7 cellular contexts compared by ENCODE assay signal in the genomic region with DNA sequence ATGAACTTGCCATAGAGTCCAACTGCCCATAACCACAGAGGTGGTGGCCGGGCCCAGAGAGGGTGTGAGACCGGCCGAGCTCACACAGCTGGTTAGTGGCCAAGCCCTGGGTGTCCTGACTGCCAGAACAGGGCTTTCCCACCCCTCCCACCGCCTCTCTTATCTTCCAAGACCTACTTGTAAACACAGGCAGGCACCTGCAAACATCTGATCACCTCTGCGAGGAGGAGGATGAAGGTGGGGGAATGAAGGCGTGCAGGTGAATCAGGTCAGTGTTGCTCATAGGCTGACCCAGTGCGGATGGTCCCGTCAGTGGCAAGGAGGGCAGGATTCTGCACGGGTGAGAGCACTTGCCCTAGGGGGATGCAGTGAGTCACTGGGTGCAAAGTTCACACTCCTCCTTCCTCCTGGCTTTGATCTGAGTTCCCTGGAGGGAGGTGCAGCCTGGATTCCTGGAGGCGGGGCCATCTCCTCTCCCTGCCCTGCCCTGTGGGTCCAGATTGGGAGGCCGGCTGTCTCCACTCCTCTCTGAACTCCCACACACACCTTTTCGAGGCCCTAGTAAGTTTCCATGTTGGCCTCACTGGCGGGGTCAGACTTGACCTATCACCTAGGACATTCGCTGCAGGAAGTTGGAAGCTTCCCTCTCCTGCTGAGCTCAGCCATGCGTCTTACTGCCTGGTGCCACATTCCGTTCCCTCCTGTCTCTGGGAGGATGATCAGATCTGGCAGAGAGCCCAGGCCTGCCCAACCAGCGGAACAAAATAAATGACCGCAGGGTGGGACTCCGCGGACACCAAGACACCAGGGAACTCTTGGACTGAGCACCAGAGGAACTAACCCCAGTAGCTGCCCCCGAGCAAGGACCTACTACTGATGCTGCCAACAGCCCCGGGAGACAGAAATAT. TPM values are rescaled to one million over a fixed set of nuclear protein-coding genes. Genes with fewer than 3 reads are reported as not detected.
DNase-seq lines count a peak whose midpoint lies in the region; ATAC-seq and TF ChIP-seq lines count a peak whose summit lies in the region.

No MANE protein-coding gene starts in this region.

- TF ChIP-seq CTCF in adrenal gland (IDR thresholded peaks at IDR 0.05) (no peak), upper lobe of right lung (IDR thresholded peaks at IDR 0.05) (no peak)

- no peaks in the 10 kb centered on the region for H3K9me3 ChIP-seq in adrenal gland (replicated peaks in 1 of 3)
- H3K9me3 ChIP-seq in upper lobe of right lung, result no peaks in the 10 kb centered on the region

- peaks cover 30 to 37% of the 10 kb centered on the region in 2 donors for H3K4me1 ChIP-seq in adrenal gland (replicated peaks in 1 of 2)
- peaks cover 29% of the 10 kb centered on the region for H3K4me1 ChIP-seq in upper lobe of right lung

- H3K36me3 ChIP-seq in adrenal gland (replicated peaks in 1 of 2), result no peaks in the 10 kb centered on the region
- no peaks in the 10 kb centered on the region for H3K36me3 ChIP-seq in upper lobe of right lung

- DNase-seq in HuH-7.5 (ENCODE audit: low spot score) (peak; percentile 73), adrenal gland (peak; percentile 63 to 86 (median 79)), kidney glomerular epithelial cell (lab: John Stamatoyannopoulos, UW) (peak; percentile 92), upper lobe of right lung (peak; percentile 76), NCI-H1105 treated with DMSO at 0.1 percent for 48 hours (lab: John Stamatoyannopoulos, UW) (no peak)

- H3K4me3 ChIP-seq in adrenal gland (no peak overlapping the region), upper lobe of right lung (no peak overlapping the region)

- intact Hi-C loops in adrenal gland (cut with DNase I) (loop anchor here in 1 of 2 donors (5.0 kb wide), 1 partner anchor 192 kb away; no protein-coding TSS in a partner anchor), upper lobe of right lung (cut with DNase I) (no loop called here)

- no peaks in the 10 kb centered on the region for H3K27me3 ChIP-seq in adrenal gland
- H3K27me3 ChIP-seq in upper lobe of right lung, result no peaks in the 10 kb centered on the region

- WGBS in adrenal gland, 4 donors, result 32 to 50% (median 43%) methylated on average over 13 to 22 of the region's 22 CpGs

- ATAC-seq in upper lobe of right lung (peak; percentile 76), GM21526 (IDR thresholded peaks at IDR 0.05; ENCODE audit: low FRiP score, unreplicated experiment) (no peak), GM21390 (IDR thresholded peaks at IDR 0.05; ENCODE audit: unreplicated experiment) (no peak)

- H3K27ac ChIP-seq in adrenal gland, result peak overlapping the region in 4 of 5 donors; percentile 31 to 88 (median 52)
- peak overlapping the region; percentile 63 for H3K27ac ChIP-seq in upper lobe of right lung

- no peak for TF ChIP-seq POLR2A in adrenal gland (IDR thresholded peaks at IDR 0.05)

RNA-seq across cellular contexts. Expression of gene UQCRHL, which starts 7.3 kb away (rescaled TPM):
- total RNA-seq in adrenal gland (1 to 10 TPM in 1 of 8 donors, under 1 TPM in 7; 0.24 to 1.0 (median 0.71) TPM), upper lobe of right lung (0.93 TPM)
- 1 to 10 TPM; 1.2 to 4.5 (median 2.3) TPM for polyA plus RNA-seq in adrenal gland

RNA-seq across cellular contexts. Expression of gene FBLIM1, which starts 41.6 kb away (rescaled TPM):
- total RNA-seq in adrenal gland (100 to 1,000 TPM in 1 of 8 donors, 10 to 100 TPM in 7; 29.0 to 103 (median 51.1) TPM), upper lobe of right lung (39.0 TPM)
- polyA plus RNA-seq in adrenal gland, result 10 to 100 TPM; 16.0 to 50.1 (median 40.5) TPM

RNA-seq across cellular contexts. Expression of gene SPEN, which starts 47.3 kb away (rescaled TPM):
- total RNA-seq in adrenal gland (10 to 100 TPM; 24.5 to 51.2 (median 35.1) TPM), upper lobe of right lung (53.1 TPM)
- polyA plus RNA-seq in adrenal gland, result 10 to 100 TPM; 16.4 to 31.2 (median 18.8) TPM

RNA-seq across cellular contexts. Expression of gene TMEM82, which starts 57.9 kb away (rescaled TPM):
- under 1 TPM in 1 of 8 donors, not detected in 7; 0.14 TPM for total RNA-seq in adrenal gland
- not detected for polyA plus RNA-seq in adrenal gland
- total RNA-seq in upper lobe of right lung, result not detected
